In genomic region chr1:174839211-174839610, GRCh38 we compare ENCODE assay signal across 17 cellular contexts.
"Had no signal": no experiment of that assay in that cellular context is flagged by ENCODE, and none has a peak within 500 bp of the region (broad histone marks: within the 10 kb centered on the region; RNA-seq: fewer than 3 reads in every experiment).

No MANE protein-coding gene starts in this region.

- H3K36me3 Mint-ChIP-seq: natural killer cell treated with Interleukin-12 subunit alpha and Interleukin-12 subunit beta and Interleukin-15 and Interleukin-18, amount 100 ng/mL, for 72 hours; type B pancreatic cell; WTC11 had no signal

- FAIRE-seq: keratinocyte, small intestine, TTC549 had no signal

- H3K9me3 Mint-ChIP-seq: activated CD4-positive, alpha-beta memory T cell treated with anti-CD3 and anti-CD28 coated beads, Interleukin-2, amount 10 ng/mL, durations not matched to agents 7 days and 5 days; activated naive CD8-positive, alpha-beta T cell treated with anti-CD3 and anti-CD28 coated beads for 36 hours; activated T-cell treated with anti-CD3 and anti-CD28 coated beads, Interleukin-2, amount 50 U/mL, for 4 hours; endodermal cell; natural killer cell treated with Interleukin-12 subunit alpha and Interleukin-12 subunit beta and Interleukin-15 and Interleukin-18, amount 100 ng/mL, for 72 hours; type B pancreatic cell; WTC11 had no signal

- ATAC-seq: activated T-cell treated with anti-CD3 and anti-CD28 coated beads, Interleukin-2, amount 50 U/mL, for 4 hours; left lobe of liver; natural killer cell treated with Interleukin-12 subunit alpha and Interleukin-12 subunit beta and Interleukin-15 and Interleukin-18, amount 100 ng/mL, for 72 hours; stimulated activated naive CD8-positive, alpha-beta T cell treated with anti-CD3 and anti-CD28 coated beads, Interleukin-15, Interleukin-2, amounts not matched to agents 100 U/mL and 50 U/mL, for 24 hours; WTC11 had no signal

- H3K4me1 Mint-ChIP-seq: endodermal cell, WTC11 had no signal

- DNase-seq: activated CD4-positive, alpha-beta memory T cell treated with anti-CD3 and anti-CD28 coated beads, Interleukin-2, amount 10 ng/mL, durations not matched to agents 7 days and 5 days; activated CD4-positive, alpha-beta T cell treated with anti-CD3 and anti-CD28 coated beads for 4 hours; activated naive CD8-positive, alpha-beta T cell treated with anti-CD3 and anti-CD28 coated beads for 36 hours; activated T-cell treated with anti-CD3 and anti-CD28 coated beads, Interleukin-2, amount 50 U/mL, for 4 hours; anterior cingulate cortex; endodermal cell; mesenchymal stem cell; nucleus accumbens; small intestine; stimulated activated CD4-positive, alpha-beta T cell treated with anti-CD3 and anti-CD28 coated beads, Interleukin-4, amount 100 ng/mL, for 24 hours; stimulated activated naive CD8-positive, alpha-beta T cell treated with anti-CD3 and anti-CD28 coated beads, Interleukin-15, Interleukin-2, amounts not matched to agents 100 U/mL and 50 U/mL, for 24 hours had no signal

- H3K27ac Mint-ChIP-seq: activated CD4-positive, alpha-beta memory T cell treated with anti-CD3 and anti-CD28 coated beads, Interleukin-2, amount 10 ng/mL, durations not matched to agents 7 days and 5 days; activated naive CD8-positive, alpha-beta T cell treated with anti-CD3 and anti-CD28 coated beads for 36 hours; endodermal cell; natural killer cell treated with Interleukin-12 subunit alpha and Interleukin-12 subunit beta and Interleukin-15 and Interleukin-18, amount 100 ng/mL, for 72 hours; type B pancreatic cell; WTC11 had no signal

- H3K4me3 Mint-ChIP-seq: activated CD4-positive, alpha-beta memory T cell treated with anti-CD3 and anti-CD28 coated beads, Interleukin-2, amount 10 ng/mL, durations not matched to agents 7 days and 5 days; activated naive CD8-positive, alpha-beta T cell treated with anti-CD3 and anti-CD28 coated beads for 36 hours; activated T-cell treated with anti-CD3 and anti-CD28 coated beads, Interleukin-2, amount 50 U/mL, for 4 hours; endodermal cell; natural killer cell treated with Interleukin-12 subunit alpha and Interleukin-12 subunit beta and Interleukin-15 and Interleukin-18, amount 100 ng/mL, for 72 hours; type B pancreatic cell; WTC11 had no signal

- H3K27me3 Mint-ChIP-seq: activated CD4-positive, alpha-beta memory T cell treated with anti-CD3 and anti-CD28 coated beads, Interleukin-2, amount 10 ng/mL, durations not matched to agents 7 days and 5 days; activated naive CD8-positive, alpha-beta T cell treated with anti-CD3 and anti-CD28 coated beads for 36 hours; natural killer cell treated with Interleukin-12 subunit alpha and Interleukin-12 subunit beta and Interleukin-15 and Interleukin-18, amount 100 ng/mL, for 72 hours; type B pancreatic cell had no signal
